8 cellular contexts compared by ENCODE assay signal in genomic region chrX:124406294-124407013, GRCh38.
A peak's percentile ranks its signal among the peaks of the same experiment; 100 is the strongest.
DNase-seq lines count a peak whose midpoint lies in the region; ATAC-seq and FAIRE-seq lines count a peak whose summit lies in the region.

No MANE protein-coding gene starts in this region.

- DNase-seq in activated gamma-delta T cell treated with Interleukin-2 at 50 U/mL for 16 hours (peak; percentile 60), activated gamma-delta T cell (lab: John Stamatoyannopoulos, UW) (no peak), NCI-H226 (peak; percentile 37), lung microvascular endothelial cell (ENCODE audit: low read depth in 2 of 2) (peak; percentile 67 to 80)
- peak; percentile 54 to 73 for DNase-seq in activated CD4-positive, alpha-beta T cell treated with anti-CD3 and anti-CD28 coated beads for 4 hours
- peak; percentile 20 to 31 for DNase-seq in stimulated activated CD8-positive, alpha-beta memory T cell treated with anti-CD3 and anti-CD28 coated beads, Interleukin-2, amount 100 ng/mL, for 1 hour (ENCODE audit: low read depth in 2 of 2)

- peak; percentile 90 for ATAC-seq in HG02973 (IDR thresholded peaks at IDR 0.05; ENCODE audit: unreplicated experiment)

- peak; percentile 65 for FAIRE-seq in colon (lab: Jason Lieb, UNC)
